10 cellular contexts compared by ENCODE assay signal in the genomic region with DNA sequence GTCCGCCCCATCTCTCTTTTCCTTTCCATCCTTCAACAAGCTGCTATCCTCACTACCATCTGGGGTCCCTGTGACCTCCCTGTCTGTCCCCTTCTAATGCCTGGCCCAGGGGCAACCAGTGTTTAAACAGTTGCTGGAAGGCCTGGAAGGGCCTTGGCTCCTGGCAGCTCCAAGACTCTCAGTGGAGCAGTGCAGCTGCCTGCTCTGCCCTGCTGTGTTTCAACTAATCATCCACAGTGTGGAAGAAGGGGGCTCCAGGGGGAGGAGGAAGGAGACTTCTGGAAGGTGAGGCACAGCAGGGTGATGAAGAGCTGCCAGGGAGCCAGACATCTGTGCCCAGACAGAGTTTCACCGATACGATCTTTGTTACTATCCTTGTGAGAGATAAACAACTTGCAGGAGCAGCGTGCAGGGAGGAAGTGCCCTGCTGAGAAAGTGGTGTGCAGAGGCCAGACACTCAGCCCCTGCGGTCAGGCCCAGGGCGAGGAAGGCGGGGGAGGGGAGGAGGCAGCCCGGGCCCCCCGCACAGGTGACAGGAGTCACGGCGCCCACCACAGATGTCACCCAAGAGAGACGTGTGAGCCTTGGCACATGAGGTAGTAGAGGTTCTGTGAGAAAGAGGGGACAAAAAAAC.
DNase-seq lines count a peak whose midpoint lies in the region; ATAC-seq and TF ChIP-seq lines count a peak whose summit lies in the region.
"Had no signal": no experiment of that assay in that cellular context is flagged by ENCODE, and none has a peak within 500 bp of the region (broad histone marks: within the 10 kb centered on the region; RNA-seq: fewer than 3 reads in every experiment).

No MANE protein-coding gene starts in this region.

- no peaks in the 10 kb centered on the region for H3K36me3 Mint-ChIP-seq in stimulated activated effector memory CD8-positive, alpha-beta T cell treated with anti-CD3 and anti-CD28 coated beads, Interleukin-12 subunit alpha, Interleukin-12 subunit beta, amount 100 ng/mL, for 72 hours

- peaks cover 47% of the 10 kb centered on the region for H3K4me1 Mint-ChIP-seq in stimulated activated effector memory CD8-positive, alpha-beta T cell treated with anti-CD3 and anti-CD28 coated beads, Interleukin-12 subunit alpha, Interleukin-12 subunit beta, amount 100 ng/mL, for 72 hours

- in situ Hi-C loops in GM13977 (cut with MboI; ENCODE audit: low pct_unique_long_range_greater_than_20kb, low sequenced_read_pairs, unreplicated experiment) = no loop called here

- H3K27ac Mint-ChIP-seq in stimulated activated effector memory CD8-positive, alpha-beta T cell treated with anti-CD3 and anti-CD28 coated beads, Interleukin-12 subunit alpha, Interleukin-12 subunit beta, amount 100 ng/mL, for 72 hours = peak overlapping the region; percentile 80

- peak overlapping the region; percentile 57 for H3K4me3 Mint-ChIP-seq in stimulated activated effector memory CD8-positive, alpha-beta T cell treated with anti-CD3 and anti-CD28 coated beads, Interleukin-12 subunit alpha, Interleukin-12 subunit beta, amount 100 ng/mL, for 72 hours

- DNase-seq in NCI-H69 (lab: John Stamatoyannopoulos, UW) (peak; percentile 41), COR-L47 (lab: John Stamatoyannopoulos, UW) (no peak), NCI-H2227 (lab: John Stamatoyannopoulos, UW; ENCODE audit: unreplicated experiment) (no peak), GM13977 (ENCODE audit: low spot score) (no peak), SIG-M5 (lab: John Stamatoyannopoulos, UW) (no peak)
- DNase-seq in activated CD8-positive, alpha-beta memory T cell treated with anti-CD3 and anti-CD28 coated beads for 4 hours (ENCODE audit: low read depth in 2 of 2) = peak; percentile 30 to 35
- peak; percentile 19 for DNase-seq in effector CD4-positive, alpha-beta T cell
- DNase-seq in stimulated activated effector memory CD8-positive, alpha-beta T cell treated with anti-CD3 and anti-CD28 coated beads, Interleukin-12 subunit alpha, Interleukin-12 subunit beta, amount 100 ng/mL, for 72 hours (ENCODE audit: low spot score in 2 of 2) = peak in 1 of 2 donors; percentile 66
- DNase-seq: DMS79, MV-4-11 had no signal

- TF ChIP-seq CTCF in GM13977 (IDR thresholded peaks at IDR 0.05; ENCODE audit: extremely low read depth, insufficient read depth, missing control alignments) = no peak

- ATAC-seq in stimulated activated effector memory CD8-positive, alpha-beta T cell treated with anti-CD3 and anti-CD28 coated beads, Interleukin-12 subunit alpha, Interleukin-12 subunit beta, amount 100 ng/mL, for 72 hours = peak; percentile 85

- H3K9me3 Mint-ChIP-seq in stimulated activated effector memory CD8-positive, alpha-beta T cell treated with anti-CD3 and anti-CD28 coated beads, Interleukin-12 subunit alpha, Interleukin-12 subunit beta, amount 100 ng/mL, for 72 hours = no peaks in the 10 kb centered on the region

Comparison
In these comparisons a context has a peak if more than half of its experiments do, and no peak if none do; other contexts are left out.
1. DNase-seq: peak in NCI-H69 (single experiment), activated CD8-positive, alpha-beta memory T cell treated with anti-CD3 and anti-CD28 coated beads for 4 hours (2 of 2) and effector CD4-positive, alpha-beta T cell (single experiment); none in COR-L47 (single experiment), NCI-H2227 (single experiment), GM13977 (single experiment) and SIG-M5 (single experiment).